1 cellular context compared by ENCODE assay signal in genomic region chr17:1718362-1719165, GRCh38.
TF ChIP-seq lines count a peak whose summit lies in the region.

No MANE protein-coding gene starts in this region.

TF ChIP-seq in H1, 55 proteins besides CTCF, POLR2A, EP300 and RAD21:
- TF ChIP-seq RBBP5 (IDR thresholded peaks at IDR 0.05; ENCODE audit: borderline replicate concordance, low read depth, low read length) (no peak), MAX (IDR thresholded peaks at IDR 0.05) (no peak), SRF (IDR thresholded peaks at IDR 0.05; ENCODE audit: low read depth, low read length) (no peak), SIRT6 (IDR thresholded peaks at IDR 0.05; ENCODE audit: low read length) (no peak), JUND (IDR thresholded peaks at IDR 0.05; ENCODE audit: low read length) (no peak), EZH2 (IDR thresholded peaks at IDR 0.05; ENCODE audit: low read depth, low read length, severe bottlenecking) (no peak), POLR2AphosphoS5 (IDR thresholded peaks at IDR 0.05; ENCODE audit: low read depth, low read length) (no peak), SIN3A (conservative IDR thresholded peaks at IDR 0.05 in 1 of 2, IDR thresholded peaks at IDR 0.05 in 1 of 2; ENCODE audit: low read depth in 1 of 2, low read length in 2 of 2) (no peak), ATF2 (IDR thresholded peaks at IDR 0.05; ENCODE audit: low read length) (no peak), TCF12 (IDR thresholded peaks at IDR 0.05; ENCODE audit: low read depth, low read length) (no peak), HDAC6 (IDR thresholded peaks at IDR 0.05; ENCODE audit: low read depth, low read length) (no peak), NRF1 (IDR thresholded peaks at IDR 0.05; ENCODE audit: low read depth, low read length) (no peak), BACH1 (IDR thresholded peaks at IDR 0.05; ENCODE audit: low read length) (no peak)
- TF ChIP-seq, protein P1, sequence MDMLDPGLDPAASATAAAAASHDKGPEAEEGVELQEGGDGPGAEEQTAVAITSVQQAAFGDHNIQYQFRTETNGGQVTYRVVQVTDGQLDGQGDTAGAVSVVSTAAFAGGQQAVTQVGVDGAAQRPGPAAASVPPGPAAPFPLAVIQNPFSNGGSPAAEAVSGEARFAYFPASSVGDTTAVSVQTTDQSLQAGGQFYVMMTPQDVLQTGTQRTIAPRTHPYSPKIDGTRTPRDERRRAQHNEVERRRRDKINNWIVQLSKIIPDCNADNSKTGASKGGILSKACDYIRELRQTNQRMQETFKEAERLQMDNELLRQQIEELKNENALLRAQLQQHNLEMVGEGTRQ (IDR thresholded peaks at IDR 0.05; ENCODE audit: low read length), result no peak
- TF ChIP-seq, protein P2, sequence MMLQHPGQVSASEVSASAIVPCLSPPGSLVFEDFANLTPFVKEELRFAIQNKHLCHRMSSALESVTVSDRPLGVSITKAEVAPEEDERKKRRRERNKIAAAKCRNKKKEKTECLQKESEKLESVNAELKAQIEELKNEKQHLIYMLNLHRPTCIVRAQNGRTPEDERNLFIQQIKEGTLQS (IDR thresholded peaks at IDR 0.05; ENCODE audit: insufficient read depth, low read depth, low read length), result no peak
- TF ChIP-seq, protein P3, sequence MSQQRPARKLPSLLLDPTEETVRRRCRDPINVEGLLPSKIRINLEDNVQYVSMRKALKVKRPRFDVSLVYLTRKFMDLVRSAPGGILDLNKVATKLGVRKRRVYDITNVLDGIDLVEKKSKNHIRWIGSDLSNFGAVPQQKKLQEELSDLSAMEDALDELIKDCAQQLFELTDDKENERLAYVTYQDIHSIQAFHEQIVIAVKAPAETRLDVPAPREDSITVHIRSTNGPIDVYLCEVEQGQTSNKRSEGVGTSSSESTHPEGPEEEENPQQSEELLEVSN (IDR thresholded peaks at IDR 0.05), result no peak
